ENCODE assay signal across 1 cellular context in the genomic region with DNA sequence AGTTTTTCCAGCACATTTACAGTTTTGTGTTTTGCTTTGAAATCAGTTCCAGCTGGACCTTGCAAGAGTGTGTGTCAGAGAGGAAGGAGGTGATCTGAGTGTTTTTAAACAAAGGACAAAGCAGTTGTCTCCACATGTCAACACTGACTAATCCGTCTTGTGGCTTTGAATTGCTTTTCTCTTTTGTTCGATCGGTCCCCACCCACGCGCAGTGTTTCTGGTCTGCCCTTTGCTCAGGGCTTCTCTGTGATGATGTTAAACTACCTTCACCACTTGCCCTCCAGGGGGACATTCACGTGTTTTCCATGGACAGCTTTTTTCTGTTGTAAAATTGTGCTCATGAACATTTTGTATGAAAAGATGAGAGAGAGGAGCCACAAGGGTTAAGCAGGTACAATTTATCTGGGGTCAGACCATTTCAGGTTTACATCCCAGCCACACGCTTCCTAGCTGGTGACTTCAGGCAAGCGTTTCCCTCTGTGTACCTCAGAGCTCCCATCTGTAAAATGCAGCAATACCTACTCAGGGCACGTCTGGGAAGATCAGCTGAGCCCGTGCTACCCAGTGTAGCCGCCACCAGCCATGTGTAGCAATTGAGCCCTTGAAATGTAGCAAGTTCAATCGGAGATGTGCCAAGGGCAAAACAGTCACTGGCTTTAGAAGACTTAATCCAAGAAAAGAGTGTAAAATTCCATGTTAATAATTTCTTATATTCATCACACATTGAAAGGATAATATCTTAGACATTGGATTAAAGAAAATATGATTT.
TF ChIP-seq lines count a peak whose summit lies in the region.

No MANE protein-coding gene starts in this region.

TF ChIP-seq in IMR-90, 13 proteins besides CTCF, POLR2A, EP300 and RAD21:
- TF ChIP-seq, protein P1, sequence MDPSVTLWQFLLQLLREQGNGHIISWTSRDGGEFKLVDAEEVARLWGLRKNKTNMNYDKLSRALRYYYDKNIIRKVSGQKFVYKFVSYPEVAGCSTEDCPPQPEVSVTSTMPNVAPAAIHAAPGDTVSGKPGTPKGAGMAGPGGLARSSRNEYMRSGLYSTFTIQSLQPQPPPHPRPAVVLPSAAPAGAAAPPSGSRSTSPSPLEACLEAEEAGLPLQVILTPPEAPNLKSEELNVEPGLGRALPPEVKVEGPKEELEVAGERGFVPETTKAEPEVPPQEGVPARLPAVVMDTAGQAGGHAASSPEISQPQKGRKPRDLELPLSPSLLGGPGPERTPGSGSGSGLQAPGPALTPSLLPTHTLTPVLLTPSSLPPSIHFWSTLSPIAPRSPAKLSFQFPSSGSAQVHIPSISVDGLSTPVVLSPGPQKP (IDR thresholded peaks at IDR 0.05; ENCODE audit: borderline replicate concordance, low read depth, low read length) = no peak
- TF ChIP-seq MAZ (IDR thresholded peaks at IDR 0.05; ENCODE audit: borderline replicate concordance, low read depth, low read length) (no peak), RFX5 (IDR thresholded peaks at IDR 0.05; ENCODE audit: low read depth, low read length) (no peak), MAFK (IDR thresholded peaks at IDR 0.05; ENCODE audit: low read depth, low read length) (no peak), CEBPB (IDR thresholded peaks at IDR 0.05; ENCODE audit: low read depth, low read length) (no peak), SMC3 (IDR thresholded peaks at IDR 0.05; ENCODE audit: low read depth, low read length) (no peak), FOS (IDR thresholded peaks at IDR 0.05; ENCODE audit: low read depth, low read length) (no peak), RCOR1 (IDR thresholded peaks at IDR 0.05; ENCODE audit: insufficient replicate concordance, low read length) (no peak), NFE2L2 (IDR thresholded peaks at IDR 0.05; ENCODE audit: low read depth, low read length) (no peak), BHLHE40 (IDR thresholded peaks at IDR 0.05; ENCODE audit: low read depth, low read length) (no peak)
- TF ChIP-seq, protein P2, sequence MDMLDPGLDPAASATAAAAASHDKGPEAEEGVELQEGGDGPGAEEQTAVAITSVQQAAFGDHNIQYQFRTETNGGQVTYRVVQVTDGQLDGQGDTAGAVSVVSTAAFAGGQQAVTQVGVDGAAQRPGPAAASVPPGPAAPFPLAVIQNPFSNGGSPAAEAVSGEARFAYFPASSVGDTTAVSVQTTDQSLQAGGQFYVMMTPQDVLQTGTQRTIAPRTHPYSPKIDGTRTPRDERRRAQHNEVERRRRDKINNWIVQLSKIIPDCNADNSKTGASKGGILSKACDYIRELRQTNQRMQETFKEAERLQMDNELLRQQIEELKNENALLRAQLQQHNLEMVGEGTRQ (IDR thresholded peaks at IDR 0.05; ENCODE audit: low read depth, low read length) = no peak
